ENCODE assay signal across 16 cellular contexts in genomic region chr13:50805805-50806204, GRCh38. TPM values are rescaled to one million over a fixed set of nuclear protein-coding genes. Genes with fewer than 3 reads are reported as not detected.
DNase-seq lines count a peak whose midpoint lies in the region; ATAC-seq and TF ChIP-seq lines count a peak whose summit lies in the region.
"Had no signal": no experiment of that assay in that cellular context is flagged by ENCODE, and none has a peak within 500 bp of the region (broad histone marks: within the 10 kb centered on the region; RNA-seq: fewer than 3 reads in every experiment).

No MANE protein-coding gene starts in this region.

- H3K4me3 Mint-ChIP-seq in stimulated activated naive CD8-positive, alpha-beta T cell treated with anti-CD3 and anti-CD28 coated beads, Interleukin-15, amount 100 ng/mL, for 72 hours, result no peak overlapping the region
- H3K4me3 Mint-ChIP-seq: memory B cell had no signal

- H3K36me3 ChIP-seq in PC-9 (ENCODE audit: low read depth), result no peaks in the 10 kb centered on the region

- TF ChIP-seq CTCF in C4-2B (conservative IDR thresholded peaks at IDR 0.05) (peak; percentile 30), PC-9 (conservative IDR thresholded peaks at IDR 0.05) (peak; percentile 58)

- peaks cover 15% of the 10 kb centered on the region for H3K4me1 Mint-ChIP-seq in stimulated activated naive CD8-positive, alpha-beta T cell treated with anti-CD3 and anti-CD28 coated beads, Interleukin-15, amount 100 ng/mL, for 72 hours

- intact Hi-C loops in PC-9 (cut with micrococcal nuclease; ENCODE audit: unreplicated experiment), result loop anchor here (10.0 kb wide), 1 partner anchor 631 kb away; no protein-coding TSS in a partner anchor

- H4K20me1 ChIP-seq in PC-9 (ENCODE audit: insufficient read depth), result no peaks in the 10 kb centered on the region

- H3K9me3 ChIP-seq in PC-9 (ENCODE audit: insufficient read depth, low read depth), result peaks cover 6% of the 10 kb centered on the region

- POLR2A ChIA-PET in PC-9 (lab: Charles Lee; ENCODE audit: unreplicated experiment), result no interaction called here

- H3K9me3 Mint-ChIP-seq in stimulated activated naive CD8-positive, alpha-beta T cell treated with anti-CD3 and anti-CD28 coated beads, Interleukin-15, amount 100 ng/mL, for 72 hours, result peaks cover 0 to 4% of the 10 kb centered on the region in 2 donors

- no peaks in the 10 kb centered on the region for H3K4me1 ChIP-seq in PC-9 (replicated peaks; ENCODE audit: insufficient read depth)
- H3K4me1 ChIP-seq: parathyroid adenoma had no signal

- H3K27ac ChIP-seq in C4-2B (no peak overlapping the region), PC-9 (no peak overlapping the region)
- H3K27ac ChIP-seq: parathyroid adenoma, SJCRH30 had no signal

- H3K79me2 ChIP-seq in PC-9 (ENCODE audit: low read depth), result no peaks in the 10 kb centered on the region
- H3K79me2 ChIP-seq: parathyroid adenoma had no signal

- no peaks in the 10 kb centered on the region for H3K27me3 ChIP-seq in PC-9 (ENCODE audit: insufficient read depth, low read depth)
- H3K27me3 ChIP-seq: SJCRH30 had no signal

- no peak overlapping the region for H3K4me3 ChIP-seq in PC-9
- H3K4me3 ChIP-seq: SJCRH30 had no signal

- no TSS peak for BruUV-seq in PC-9 (replicated peaks; lab: Mats Ljungman, UMichigan)

- H3F3A ChIP-seq in PC-9 (ENCODE audit: insufficient read depth, low read depth), result no peaks in the 10 kb centered on the region

- DNase-seq in HT-29 (ENCODE audit: low spot score), result peak; percentile 17
- no peak for DNase-seq in PC-9
- DNase-seq in fibroblast of peridontal ligament (ENCODE audit: extremely low read depth), result peak; percentile 44
- no peak for DNase-seq in activated naive CD4-positive, alpha-beta T cell treated with anti-CD3 and anti-CD28 coated beads, Interleukin-2, amount 50 U/mL, for 16 hours
- no peak for DNase-seq in stimulated activated naive CD8-positive, alpha-beta T cell treated with anti-CD3 and anti-CD28 coated beads, Interleukin-15, amount 100 ng/mL, for 72 hours
- DNase-seq in stimulated activated naive CD4-positive, alpha-beta T cell (lab: John Stamatoyannopoulos, UW), result no peak
- DNase-seq: activated T-cell treated with anti-CD3 and anti-CD28 coated beads, Interleukin-2, amount 50 U/mL, for 48 hours; NCI-H2227 treated with DMSO at 0.1 percent for 48 hours; stimulated activated CD4-positive, alpha-beta T cell treated with anti-CD3 and anti-CD28 coated beads, Interleukin-1b, Interleukin-23, amount 100 ng/mL, for 48 hours; stimulated activated naive CD8-positive, alpha-beta T cell treated with anti-CD3 and anti-CD28 coated beads, Interleukin-15, Interleukin-2, amounts not matched to agents 100 U/mL and 50 U/mL, for 24 hours had no signal

- no peaks in the 10 kb centered on the region for H3K27me3 Mint-ChIP-seq in stimulated activated naive CD8-positive, alpha-beta T cell treated with anti-CD3 and anti-CD28 coated beads, Interleukin-15, amount 100 ng/mL, for 72 hours
- H3K27me3 Mint-ChIP-seq: memory B cell had no signal

- CTCF ChIA-PET in PC-9 (lab: Charles Lee), result no interaction called here

- H2AFZ ChIP-seq in PC-9, result no peak overlapping the region
- H2AFZ ChIP-seq: parathyroid adenoma had no signal

- no peak for ATAC-seq in HG02852 (IDR thresholded peaks at IDR 0.05; ENCODE audit: unreplicated experiment)
- ATAC-seq in stimulated activated naive CD8-positive, alpha-beta T cell treated with anti-CD3 and anti-CD28 coated beads, Interleukin-15, amount 100 ng/mL, for 72 hours, result no peak
- ATAC-seq: activated CD4-positive, CD25-positive, alpha-beta regulatory T cell treated with anti-CD3 and anti-CD28 coated beads, Interleukin-2, amount 50 U/mL, for 24 hours; stimulated activated naive CD8-positive, alpha-beta T cell treated with anti-CD3 and anti-CD28 coated beads, Interleukin-15, Interleukin-2, amounts not matched to agents 100 U/mL and 50 U/mL, for 24 hours had no signal

- no peak overlapping the region for H3K27ac Mint-ChIP-seq in stimulated activated naive CD8-positive, alpha-beta T cell treated with anti-CD3 and anti-CD28 coated beads, Interleukin-15, amount 100 ng/mL, for 72 hours
- H3K27ac Mint-ChIP-seq: memory B cell had no signal

- no peak overlapping the region for H3K4me2 ChIP-seq in PC-9

- no peaks in the 10 kb centered on the region for H3K9me2 ChIP-seq in PC-9 (ENCODE audit: insufficient read depth)

RNA-seq across cellular contexts. Expression of gene DLEU7, which starts 37.7 kb away (rescaled TPM):
- not detected in 2 replicates for total RNA-seq in HT-29 (2014; rRNA removed; shearing (Covaris generic))
- total RNA-seq in PC-9 (2021), result not detected in 2 replicates

Comparison
In these comparisons a context has a peak if more than half of its experiments do, and no peak if none do; other contexts are left out.
1. DNase-seq: peak in HT-29 (single experiment) and fibroblast of peridontal ligament (single experiment); none in PC-9 (0 of 2), activated naive CD4-positive, alpha-beta T cell treated with anti-CD3 and anti-CD28 coated beads, Interleukin-2, amount 50 U/mL, for 16 hours (single experiment), stimulated activated naive CD8-positive, alpha-beta T cell treated with anti-CD3 and anti-CD28 coated beads, Interleukin-15, amount 100 ng/mL, for 72 hours (0 of 2) and stimulated activated naive CD4-positive, alpha-beta T cell (0 of 6).